In the genomic region with DNA sequence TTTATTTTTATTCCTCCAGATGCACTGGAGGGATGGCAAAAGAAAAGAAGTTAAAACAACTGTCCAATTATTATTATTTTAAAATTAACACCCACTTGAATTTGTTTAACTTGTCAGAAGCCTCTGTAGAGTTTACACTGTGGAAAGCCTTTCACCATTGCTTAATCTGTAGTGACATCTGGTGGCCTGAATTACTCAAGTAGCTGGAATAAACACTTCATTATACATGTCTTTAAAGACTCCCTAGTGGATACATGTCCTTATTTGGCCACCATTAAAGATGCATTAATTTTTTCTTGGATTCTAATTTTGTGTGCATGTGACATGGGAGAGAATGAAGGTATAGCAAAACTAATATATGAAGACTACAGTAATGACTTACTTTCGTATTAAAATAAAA, we compare ENCODE assay signal across 9 cellular contexts.
DNase-seq lines count a peak whose midpoint lies in the region; ATAC-seq, FAIRE-seq and TF ChIP-seq lines count a peak whose summit lies in the region.
"Had no signal": no experiment of that assay in that cellular context is flagged by ENCODE, and none has a peak within 500 bp of the region (broad histone marks: within the 10 kb centered on the region; RNA-seq: fewer than 3 reads in every experiment).

No MANE protein-coding gene starts in this region.

- H3K36me3 ChIP-seq in PC-9 (ENCODE audit: low read depth) (no peaks in the 10 kb centered on the region), small intestine (ENCODE audit: control insufficient read depth in 2 of 2, insufficient read depth in 2 of 2, low read length in 2 of 2) (no peaks in the 10 kb centered on the region)
- H3K36me3 ChIP-seq: neutrophil had no signal

- no peaks in the 10 kb centered on the region for H3K79me2 ChIP-seq in PC-9 (ENCODE audit: low read depth)

- no peaks in the 10 kb centered on the region for H3F3A ChIP-seq in PC-9 (ENCODE audit: insufficient read depth, low read depth)

- 75 to 82% (median 79%) methylated on average over 1 of the region's 1 CpG for WGBS in small intestine, 3 donors

- H3K4me2 ChIP-seq in PC-9, result no peak overlapping the region

- H3K9me3 ChIP-seq in PC-9 (ENCODE audit: insufficient read depth, low read depth) (no peaks in the 10 kb centered on the region), small intestine (ENCODE audit: control insufficient read depth, low read depth) (no peaks in the 10 kb centered on the region)
- H3K9me3 ChIP-seq: neutrophil had no signal

- intact Hi-C loops in PC-9 (cut with micrococcal nuclease; ENCODE audit: unreplicated experiment), result loop anchor here (1.0 kb wide), 1 partner anchor 1529 kb away; no protein-coding TSS in a partner anchor

- TF ChIP-seq CTCF in GM12874 (IDR thresholded peaks at IDR 0.05; ENCODE audit: insufficient read depth, low read depth, low read length) (peak; percentile 11; the same call in 1 of the 2 replicates), PC-9 (conservative IDR thresholded peaks at IDR 0.05) (peak; percentile 72), fibroblast of villous mesenchyme (IDR thresholded peaks at IDR 0.05; ENCODE audit: insufficient read depth, low read depth, low read length) (no peak)

- H3K4me1 ChIP-seq in PC-9 (replicated peaks; ENCODE audit: insufficient read depth) (no peaks in the 10 kb centered on the region), small intestine (ENCODE audit: control insufficient read depth in 2 of 2, insufficient read depth in 1 of 2, low read depth in 1 of 2, low read length in 1 of 2) (no peaks in the 10 kb centered on the region)

- POLR2A ChIA-PET in PC-9 (lab: Charles Lee; ENCODE audit: unreplicated experiment), result no interaction called here

- CTCF ChIA-PET in PC-9 (lab: Charles Lee), result interaction anchor here (0.7 to 1.2 kb wide), 2 partner anchors 1082 to 1411 kb away, joined by 3 to 4 read pairs; no protein-coding TSS in a partner anchor

- H2AFZ ChIP-seq in PC-9, result no peak overlapping the region

- H3K27ac ChIP-seq in PC-9 (no peak overlapping the region), small intestine (ENCODE audit: low read depth in 1 of 2, low read length in 1 of 2) (no peak overlapping the region)
- H3K27ac ChIP-seq: neutrophil had no signal

- no peak for ATAC-seq in HG03280 (IDR thresholded peaks at IDR 0.05; ENCODE audit: unreplicated experiment)
- ATAC-seq in GM19463 (IDR thresholded peaks at IDR 0.05; ENCODE audit: unreplicated experiment), result no peak

- H3K9me2 ChIP-seq in PC-9 (ENCODE audit: insufficient read depth), result no peaks in the 10 kb centered on the region

- DNase-seq in HT-29 (ENCODE audit: low spot score) (peak; percentile 88), PC-9 (peak; percentile 15 to 40), fibroblast of villous mesenchyme (ENCODE audit: low read depth) (peak; percentile 22), small intestine (peak; percentile 72), cortex of kidney (lab: John Stamatoyannopoulos, UW) (no peak)

- H3K27me3 ChIP-seq in PC-9 (ENCODE audit: insufficient read depth, low read depth) (no peaks in the 10 kb centered on the region), small intestine (ENCODE audit: control insufficient read depth in 2 of 2, insufficient read depth in 2 of 2, low read length in 2 of 2) (no peaks in the 10 kb centered on the region)
- H3K27me3 ChIP-seq: neutrophil had no signal

- peak; percentile 64 for FAIRE-seq in small intestine (lab: Jason Lieb, UNC)

- H3K4me3 ChIP-seq in PC-9 (no peak overlapping the region), fibroblast of villous mesenchyme (ENCODE audit: low read depth, low read length) (no peak overlapping the region), small intestine (ENCODE audit: low read depth in 1 of 2, low read length in 2 of 2) (no peak overlapping the region)

- BruUV-seq in PC-9 (replicated peaks; lab: Mats Ljungman, UMichigan), result no TSS peak

- no peaks in the 10 kb centered on the region for H4K20me1 ChIP-seq in PC-9 (ENCODE audit: insufficient read depth)
